Comparison of ENCODE assay signal across 28 cellular contexts in the genomic region with DNA sequence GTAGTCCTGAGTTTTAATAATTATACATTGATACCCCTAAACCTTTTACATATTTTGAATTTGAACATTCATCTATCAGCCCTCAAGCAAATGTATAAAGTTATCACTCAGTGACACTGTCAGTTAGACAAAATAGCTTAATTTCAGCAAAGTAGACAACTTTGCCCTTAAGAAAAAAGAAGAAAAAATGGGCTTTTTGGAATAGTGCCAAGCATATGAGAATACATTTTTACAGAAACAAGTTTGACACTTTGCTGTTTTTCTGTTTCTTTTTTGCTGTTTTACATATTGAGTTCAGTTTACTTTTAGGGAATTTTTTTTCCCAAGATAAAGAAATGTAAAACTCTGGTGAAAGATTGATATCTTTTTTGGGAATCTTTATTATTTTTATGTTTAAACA. TPM values are rescaled to one million over a fixed set of nuclear protein-coding genes. Genes with fewer than 3 reads are reported as not detected.
A peak's percentile ranks its signal among the peaks of the same experiment; 100 is the strongest.
DNase-seq lines count a peak whose midpoint lies in the region; ATAC-seq, FAIRE-seq and TF ChIP-seq lines count a peak whose summit lies in the region.
"Had no signal": no experiment of that assay in that cellular context is flagged by ENCODE, and none has a peak within 500 bp of the region (broad histone marks: within the 10 kb centered on the region; RNA-seq: fewer than 3 reads in every experiment).

No MANE protein-coding gene starts in this region.

- ATAC-seq in HG03175 (IDR thresholded peaks at IDR 0.05; ENCODE audit: unreplicated experiment) (no peak), GM19452 (IDR thresholded peaks at IDR 0.05; ENCODE audit: unreplicated experiment) (no peak)
- ATAC-seq: A549, GM12878 had no signal

- TF ChIP-seq EP300 in Ishikawa (IDR thresholded peaks at IDR 0.05; ENCODE audit: borderline replicate concordance) = no peak

- H3K27me3 Mint-ChIP-seq in astrocyte (ENCODE audit: low read depth, unreplicated experiment) = no peaks in the 10 kb centered on the region
- no peaks in the 10 kb centered on the region for H3K27me3 Mint-ChIP-seq in mesothelial cell of epicardium (ENCODE audit: low read depth)
- H3K27me3 Mint-ChIP-seq: CD4-positive, alpha-beta memory T cell; CD4-positive, CD25-positive, alpha-beta regulatory T cell; CD8-positive, alpha-beta memory T cell had no signal

- no peak overlapping the region for H3K27ac ChIP-seq in astrocyte (ENCODE audit: low read depth, low read length)
- H3K27ac ChIP-seq: 22Rv1, A549, BLaER1 had no signal

- TF ChIP-seq CTCF in astrocyte (IDR thresholded peaks at IDR 0.05; ENCODE audit: insufficient read depth, low read depth, low read length) (no peak), mesothelial cell of epicardium (IDR thresholded peaks at IDR 0.05; ENCODE audit: unreplicated experiment) (no peak)

- no peak overlapping the region for H3K4me2 ChIP-seq in astrocyte (ENCODE audit: low read length)
- H3K4me2 ChIP-seq: A549, BLaER1 had no signal

- no peaks in the 10 kb centered on the region for H3K79me2 ChIP-seq in astrocyte (ENCODE audit: insufficient read depth, low read length)

- H3K4me1 ChIP-seq in astrocyte (ENCODE audit: insufficient read depth, low read length) = peaks cover 9% of the 10 kb centered on the region
- H3K4me1 ChIP-seq: BLaER1 had no signal

- no peak overlapping the region for H3K27ac Mint-ChIP-seq in astrocyte (ENCODE audit: unreplicated experiment)
- H3K27ac Mint-ChIP-seq in mesothelial cell of epicardium = peak overlapping the region; percentile 25
- H3K27ac Mint-ChIP-seq: CD14-positive monocyte; CD4-positive, CD25-positive, alpha-beta regulatory T cell had no signal

- no peaks in the 10 kb centered on the region for H3K9me3 Mint-ChIP-seq in astrocyte (ENCODE audit: unreplicated experiment)
- no peaks in the 10 kb centered on the region for H3K9me3 Mint-ChIP-seq in mesothelial cell of epicardium
- H3K9me3 Mint-ChIP-seq: CD14-positive monocyte; CD4-positive, alpha-beta memory T cell; CD4-positive, CD25-positive, alpha-beta regulatory T cell; CD8-positive, alpha-beta memory T cell had no signal

- H3K9me3 ChIP-seq in astrocyte (ENCODE audit: insufficient read depth, low read depth, low read length) = no peaks in the 10 kb centered on the region
- H3K9me3 ChIP-seq: A549, BE2C, BLaER1 had no signal

- H3K4me3 Mint-ChIP-seq in astrocyte (ENCODE audit: unreplicated experiment) (no peak overlapping the region), mesothelial cell of epicardium (no peak overlapping the region)
- H3K4me3 Mint-ChIP-seq: CD14-positive monocyte; CD4-positive, alpha-beta memory T cell; CD4-positive, CD25-positive, alpha-beta regulatory T cell; CD8-positive, alpha-beta memory T cell had no signal

- H3K4me1 Mint-ChIP-seq in astrocyte (ENCODE audit: low read depth, unreplicated experiment) (peaks cover 11% of the 10 kb centered on the region), mesothelial cell of epicardium (peaks cover 3% of the 10 kb centered on the region)
- H3K4me1 Mint-ChIP-seq: CD14-positive monocyte had no signal

- H3K9ac ChIP-seq in astrocyte (ENCODE audit: low read length) = no peak overlapping the region
- H3K9ac ChIP-seq: BLaER1 had no signal

- peak; percentile 45 for FAIRE-seq in astrocyte (lab: Jason Lieb, UNC)
- FAIRE-seq: A549, GM12892, GM18507, GM19239 had no signal

- H3K36me3 Mint-ChIP-seq in astrocyte (ENCODE audit: low read depth, unreplicated experiment) = peaks cover 11% of the 10 kb centered on the region
- peaks cover 32% of the 10 kb centered on the region for H3K36me3 Mint-ChIP-seq in mesothelial cell of epicardium

- peaks cover 7% of the 10 kb centered on the region for H4K20me1 ChIP-seq in astrocyte (ENCODE audit: insufficient read depth, low read length)
- H4K20me1 ChIP-seq: BLaER1 had no signal

- no peak for TF ChIP-seq RAD21 in Ishikawa (IDR thresholded peaks at IDR 0.05; ENCODE audit: low read depth)

- H3K4me3 ChIP-seq in astrocyte (ENCODE audit: insufficient read depth, low read depth, low read length) = no peak overlapping the region
- H3K4me3 ChIP-seq: A549, BLaER1, GM12878 had no signal

- no peaks in the 10 kb centered on the region for H3K27me3 ChIP-seq in astrocyte (ENCODE audit: insufficient read depth, low read length)
- H3K27me3 ChIP-seq: BE2C, BLaER1 had no signal

- no peak overlapping the region for H2AFZ ChIP-seq in astrocyte (ENCODE audit: low read depth, low read length)

- H3K36me3 ChIP-seq in astrocyte (ENCODE audit: insufficient read depth, low read length) = peaks cover 32% of the 10 kb centered on the region

- no peak for DNase-seq in astrocyte (ENCODE audit: low read depth)
- DNase-seq in dermis blood vessel endothelial cell = peak; percentile 10
- DNase-seq in mesothelial cell of epicardium (ENCODE audit: low spot score in 2 of 2, unreplicated experiment in 2 of 2) = no peak
- no peak for DNase-seq in AML-193 (lab: John Stamatoyannopoulos, UW)
- DNase-seq: BE2C; C1 segment of cervical spinal cord; CD4-positive, alpha-beta memory T cell; CD4-positive, CD25-positive, alpha-beta regulatory T cell; CD8-positive, alpha-beta memory T cell; COR-L47; DMS 273 treated with DMSO at 0.1 percent for 48 hours; DMS153; DMS53; DMS79; DND-41; EL; GDM1 had no signal

TF ChIP-seq in Ishikawa, 13 proteins besides CTCF, POLR2A, EP300 and RAD21:
- TF ChIP-seq NFIC (IDR thresholded peaks at IDR 0.05) = peak; percentile 40; the same call in 1 of the 2 replicates
- TF ChIP-seq, protein P1, sequence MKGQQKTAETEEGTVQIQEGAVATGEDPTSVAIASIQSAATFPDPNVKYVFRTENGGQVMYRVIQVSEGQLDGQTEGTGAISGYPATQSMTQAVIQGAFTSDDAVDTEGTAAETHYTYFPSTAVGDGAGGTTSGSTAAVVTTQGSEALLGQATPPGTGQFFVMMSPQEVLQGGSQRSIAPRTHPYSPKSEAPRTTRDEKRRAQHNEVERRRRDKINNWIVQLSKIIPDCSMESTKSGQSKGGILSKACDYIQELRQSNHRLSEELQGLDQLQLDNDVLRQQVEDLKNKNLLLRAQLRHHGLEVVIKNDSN (IDR thresholded peaks at IDR 0.05) = no peak

RNA-seq across cellular contexts. Expression of gene TBK1, which starts 14.3 kb away (rescaled TPM):
- 19.1 and 23.7 TPM in 2 replicates for total RNA-seq in astrocyte
- 44.1 and 50.6 TPM in 2 replicates for total RNA-seq in dermis blood vessel endothelial cell
- 21.9 to 25.5 TPM (median 25.2 TPM) in 3 replicates for total RNA-seq in mesothelial cell of epicardium
